In genomic region chr13:114130131-114130707, GRCh38 we compare ENCODE assay signal across 7 cellular contexts. TPM values are rescaled to one million over a fixed set of nuclear protein-coding genes. Genes with fewer than 3 reads are reported as not detected.
DNase-seq lines count a peak whose midpoint lies in the region; ATAC-seq and TF ChIP-seq lines count a peak whose summit lies in the region.

No MANE protein-coding gene starts in this region.

- DNase-seq in HFF-Myc (ENCODE audit: extremely low read depth, low read depth): no peak
- DNase-seq in activated T-helper 1 cell treated with anti-CD3 and anti-CD28 coated beads, Interleukin-12 subunit alpha, Interleukin-12 subunit beta, Interleukin-2, Interleukin-4 antibody, amounts not matched to agents 30 ng/mL and 10 ng/mL and 1 ng/mL, durations not matched to agents 14 hours and 24 hours and 36 hours (ENCODE audit: low spot score): no peak
- DNase-seq in immature natural killer cell: no peak
- DNase-seq in stimulated activated naive CD8-positive, alpha-beta T cell treated with anti-CD3 and anti-CD28 coated beads, Interleukin-15, amount 100 ng/mL, for 72 hours: no peak
- DNase-seq in posterior vena cava (ENCODE audit: low spot score): no peak
- DNase-seq in NK-92 treated with Interleukin-12 subunit alpha and Interleukin-12 subunit beta, amount 100 ng/mL, for 24 hours (lab: John Stamatoyannopoulos, UW): no peak

- peak overlapping the region; percentile 98 for H3K4me3 Mint-ChIP-seq in activated T-helper 1 cell treated with anti-CD3 and anti-CD28 coated beads, Interleukin-12 subunit alpha, Interleukin-12 subunit beta, Interleukin-2, Interleukin-4 antibody, amounts not matched to agents 30 ng/mL and 10 ng/mL and 1 ng/mL, durations not matched to agents 14 hours and 24 hours and 36 hours
- H3K4me3 Mint-ChIP-seq in immature natural killer cell: peak overlapping the region; percentile 97 to 100 (median 100)
- H3K4me3 Mint-ChIP-seq in stimulated activated naive CD8-positive, alpha-beta T cell treated with anti-CD3 and anti-CD28 coated beads, Interleukin-15, amount 100 ng/mL, for 72 hours: peak overlapping the region; percentile 98 to 100

- H3K27me3 Mint-ChIP-seq in activated T-helper 1 cell treated with anti-CD3 and anti-CD28 coated beads, Interleukin-12 subunit alpha, Interleukin-12 subunit beta, Interleukin-2, Interleukin-4 antibody, amounts not matched to agents 30 ng/mL and 10 ng/mL and 1 ng/mL, durations not matched to agents 14 hours and 24 hours and 36 hours (ENCODE audit: insufficient read depth): peaks cover 2% of the 10 kb centered on the region
- H3K27me3 Mint-ChIP-seq in immature natural killer cell (ENCODE audit: low read depth in 3 of 3): peaks cover 45 to 64% (median 56%) of the 10 kb centered on the region in 3 donors
- no peaks in the 10 kb centered on the region for H3K27me3 Mint-ChIP-seq in stimulated activated naive CD8-positive, alpha-beta T cell treated with anti-CD3 and anti-CD28 coated beads, Interleukin-15, amount 100 ng/mL, for 72 hours

- peak overlapping the region; percentile 77 for H3K4me3 ChIP-seq in HFF-Myc (replicated peaks; ENCODE audit: low read depth, low read length)

- H3K27ac Mint-ChIP-seq in activated T-helper 1 cell treated with anti-CD3 and anti-CD28 coated beads, Interleukin-12 subunit alpha, Interleukin-12 subunit beta, Interleukin-2, Interleukin-4 antibody, amounts not matched to agents 30 ng/mL and 10 ng/mL and 1 ng/mL, durations not matched to agents 14 hours and 24 hours and 36 hours: peak overlapping the region; percentile 88
- H3K27ac Mint-ChIP-seq in immature natural killer cell: peak overlapping the region; percentile 95 to 100 (median 98)
- peak overlapping the region; percentile 97 for H3K27ac Mint-ChIP-seq in stimulated activated naive CD8-positive, alpha-beta T cell treated with anti-CD3 and anti-CD28 coated beads, Interleukin-15, amount 100 ng/mL, for 72 hours

- H3K4me1 Mint-ChIP-seq in activated T-helper 1 cell treated with anti-CD3 and anti-CD28 coated beads, Interleukin-12 subunit alpha, Interleukin-12 subunit beta, Interleukin-2, Interleukin-4 antibody, amounts not matched to agents 30 ng/mL and 10 ng/mL and 1 ng/mL, durations not matched to agents 14 hours and 24 hours and 36 hours (ENCODE audit: low read depth): peaks cover 71% of the 10 kb centered on the region
- peaks cover 73 to 79% of the 10 kb centered on the region in 2 donors for H3K4me1 Mint-ChIP-seq in immature natural killer cell
- H3K4me1 Mint-ChIP-seq in stimulated activated naive CD8-positive, alpha-beta T cell treated with anti-CD3 and anti-CD28 coated beads, Interleukin-15, amount 100 ng/mL, for 72 hours: peaks cover 69% of the 10 kb centered on the region

- H3K36me3 Mint-ChIP-seq in activated T-helper 1 cell treated with anti-CD3 and anti-CD28 coated beads, Interleukin-12 subunit alpha, Interleukin-12 subunit beta, Interleukin-2, Interleukin-4 antibody, amounts not matched to agents 30 ng/mL and 10 ng/mL and 1 ng/mL, durations not matched to agents 14 hours and 24 hours and 36 hours (ENCODE audit: low read depth): peaks cover 32% of the 10 kb centered on the region
- peaks cover 6 to 18% (median 11%) of the 10 kb centered on the region in 3 donors for H3K36me3 Mint-ChIP-seq in immature natural killer cell

- ATAC-seq in stimulated activated naive CD8-positive, alpha-beta T cell treated with anti-CD3 and anti-CD28 coated beads, Interleukin-15, amount 100 ng/mL, for 72 hours: no peak
- ATAC-seq in HG02840 (IDR thresholded peaks at IDR 0.05; ENCODE audit: low FRiP score, unreplicated experiment): no peak

- H3K9me3 Mint-ChIP-seq in activated T-helper 1 cell treated with anti-CD3 and anti-CD28 coated beads, Interleukin-12 subunit alpha, Interleukin-12 subunit beta, Interleukin-2, Interleukin-4 antibody, amounts not matched to agents 30 ng/mL and 10 ng/mL and 1 ng/mL, durations not matched to agents 14 hours and 24 hours and 36 hours: peaks cover 5% of the 10 kb centered on the region
- H3K9me3 Mint-ChIP-seq in immature natural killer cell: peaks cover 0 to 4% (median 0%) of the 10 kb centered on the region in 6 donors
- peaks cover 7 to 13% of the 10 kb centered on the region in 2 donors for H3K9me3 Mint-ChIP-seq in stimulated activated naive CD8-positive, alpha-beta T cell treated with anti-CD3 and anti-CD28 coated beads, Interleukin-15, amount 100 ng/mL, for 72 hours

- TF ChIP-seq CTCF in HFF-Myc (IDR thresholded peaks at IDR 0.05; ENCODE audit: low read depth, low read length, missing control alignments): no peak

- intact Hi-C loops in activated T-helper 1 cell treated with anti-CD3 and anti-CD28 coated beads, Interleukin-12 subunit alpha, Interleukin-12 subunit beta, Interleukin-2, Interleukin-4 antibody, amounts not matched to agents 30 ng/mL and 10 ng/mL and 1 ng/mL, durations not matched to agents 14 hours and 24 hours and 36 hours (cut with micrococcal nuclease): no loop called here
- intact Hi-C loops in posterior vena cava (cut with DNase I): no loop called here

RNA-seq across cellular contexts. Expression of gene RASA3, which starts 2.2 kb away (rescaled TPM):
- total RNA-seq in activated T-helper 1 cell treated with anti-CD3 and anti-CD28 coated beads, Interleukin-12 subunit alpha, Interleukin-12 subunit beta, Interleukin-2, Interleukin-4 antibody, amounts not matched to agents 30 ng/mL and 10 ng/mL and 1 ng/mL, durations not matched to agents 14 hours and 24 hours and 36 hours: 22.9 and 23.5 TPM in 2 replicates
- 100 to 1,000 TPM in 1 of 3 donors, 10 to 100 TPM in 2; 37.4 to 153 (median 64.8) TPM for polyA plus RNA-seq in immature natural killer cell
- total RNA-seq in posterior vena cava: 10 to 100 TPM; 28.8 to 30.1 TPM

RNA-seq across cellular contexts. Expression of gene CFAP97D2, which starts 48.8 kb away (rescaled TPM):
- not detected in 2 replicates for total RNA-seq in activated T-helper 1 cell treated with anti-CD3 and anti-CD28 coated beads, Interleukin-12 subunit alpha, Interleukin-12 subunit beta, Interleukin-2, Interleukin-4 antibody, amounts not matched to agents 30 ng/mL and 10 ng/mL and 1 ng/mL, durations not matched to agents 14 hours and 24 hours and 36 hours
- polyA plus RNA-seq in immature natural killer cell: 1 to 10 TPM in 1 of 3 donors, under 1 TPM in 2; 0.40 to 1.0 (median 0.44) TPM
- not detected for total RNA-seq in posterior vena cava
